9 cellular contexts compared by ENCODE assay signal in genomic region chr6:167150815-167151557, GRCh38. TPM values are rescaled to one million over a fixed set of nuclear protein-coding genes. Genes with fewer than 3 reads are reported as not detected.
A peak's percentile ranks its signal among the peaks of the same experiment; 100 is the strongest.
DNase-seq lines count a peak whose midpoint lies in the region; ATAC-seq and TF ChIP-seq lines count a peak whose summit lies in the region.
"Had no signal": no experiment of that assay in that cellular context is flagged by ENCODE, and none has a peak within 500 bp of the region (broad histone marks: within the 10 kb centered on the region; RNA-seq: fewer than 3 reads in every experiment).

No MANE protein-coding gene starts in this region.

- peak overlapping the region; percentile 18 for H3K4me3 Mint-ChIP-seq in natural killer cell treated with Interleukin-12 subunit alpha and Interleukin-12 subunit beta and Interleukin-15 and Interleukin-18, amount 100 ng/mL, for 72 hours
- no peak overlapping the region for H3K4me3 Mint-ChIP-seq in natural killer cell
- H3K4me3 Mint-ChIP-seq in stimulated activated naive B cell treated with anti-CD40 and anti-IgM and Interleukin-4, amounts not matched to agents 10 μg/mL and 1 μg/mL and 100 μg/mL, for 72 hours = peak overlapping the region; percentile 0 to 3
- no peak overlapping the region for H3K4me3 Mint-ChIP-seq in type B pancreatic cell

- H3K9me3 ChIP-seq in vagina = no peaks in the 10 kb centered on the region

- no peak overlapping the region for H3K4me3 ChIP-seq in vagina

- H3K36me3 ChIP-seq in vagina = no peaks in the 10 kb centered on the region

- no peak overlapping the region for H3K27ac ChIP-seq in vagina

- H3K4me1 Mint-ChIP-seq in natural killer cell treated with Interleukin-12 subunit alpha and Interleukin-12 subunit beta and Interleukin-15 and Interleukin-18, amount 100 ng/mL, for 72 hours (ENCODE audit: low read depth in 2 of 2) = peaks cover 4 to 28% of the 10 kb centered on the region in 2 donors
- H3K4me1 Mint-ChIP-seq in natural killer cell (no peaks in the 10 kb centered on the region), type B pancreatic cell (ENCODE audit: unreplicated experiment) (peaks cover 15% of the 10 kb centered on the region)
- H3K4me1 Mint-ChIP-seq in stimulated activated naive B cell treated with anti-CD40 and anti-IgM and Interleukin-4, amounts not matched to agents 10 μg/mL and 1 μg/mL and 100 μg/mL, for 72 hours = peaks cover 17 to 35% of the 10 kb centered on the region in 2 donors

- H3K9me3 Mint-ChIP-seq in natural killer cell treated with Interleukin-12 subunit alpha and Interleukin-12 subunit beta and Interleukin-15 and Interleukin-18, amount 100 ng/mL, for 72 hours = no peaks in the 10 kb centered on the region
- H3K9me3 Mint-ChIP-seq in natural killer cell (no peaks in the 10 kb centered on the region), type B pancreatic cell (no peaks in the 10 kb centered on the region)
- H3K9me3 Mint-ChIP-seq in stimulated activated naive B cell treated with anti-CD40 and anti-IgM and Interleukin-4, amounts not matched to agents 10 μg/mL and 1 μg/mL and 100 μg/mL, for 72 hours = no peaks in the 10 kb centered on the region
- H3K9me3 Mint-ChIP-seq: CD4-positive, alpha-beta memory T cell had no signal

- intact Hi-C loops in natural killer cell (cut with micrococcal nuclease) (no loop called here), vagina (cut with DNase I) (no loop called here)

- peaks cover 0 to 15% of the 10 kb centered on the region in 2 donors for H3K27me3 Mint-ChIP-seq in natural killer cell treated with Interleukin-12 subunit alpha and Interleukin-12 subunit beta and Interleukin-15 and Interleukin-18, amount 100 ng/mL, for 72 hours
- H3K27me3 Mint-ChIP-seq in natural killer cell (ENCODE audit: low read depth in 2 of 2) (peaks cover 8 to 16% of the 10 kb centered on the region in 2 donors), type B pancreatic cell (peaks cover 68% of the 10 kb centered on the region)
- no peaks in the 10 kb centered on the region for H3K27me3 Mint-ChIP-seq in stimulated activated naive B cell treated with anti-CD40 and anti-IgM and Interleukin-4, amounts not matched to agents 10 μg/mL and 1 μg/mL and 100 μg/mL, for 72 hours

- no peak overlapping the region for H3K27ac Mint-ChIP-seq in natural killer cell treated with Interleukin-12 subunit alpha and Interleukin-12 subunit beta and Interleukin-15 and Interleukin-18, amount 100 ng/mL, for 72 hours
- H3K27ac Mint-ChIP-seq in natural killer cell (no peak overlapping the region), type B pancreatic cell (no peak overlapping the region)
- peak overlapping the region; percentile 1 for H3K27ac Mint-ChIP-seq in stimulated activated naive B cell treated with anti-CD40 and anti-IgM and Interleukin-4, amounts not matched to agents 10 μg/mL and 1 μg/mL and 100 μg/mL, for 72 hours

- H3K27me3 ChIP-seq in vagina = no peaks in the 10 kb centered on the region

- no peak for TF ChIP-seq POLR2A in vagina (IDR thresholded peaks at IDR 0.05)

- ATAC-seq in natural killer cell treated with Interleukin-12 subunit alpha and Interleukin-12 subunit beta and Interleukin-15 and Interleukin-18, amount 100 ng/mL, for 72 hours = peak in 1 of 2 donors; percentile 69
- ATAC-seq in natural killer cell = no peak
- peak; percentile 61 for ATAC-seq in GM21723 (IDR thresholded peaks at IDR 0.05; ENCODE audit: unreplicated experiment)
- ATAC-seq in HG03457 (IDR thresholded peaks at IDR 0.05; ENCODE audit: unreplicated experiment) = peak; percentile 45
- peak; percentile 86 to 89 for ATAC-seq in stimulated activated naive B cell treated with anti-CD40 and anti-IgM and Interleukin-4, amounts not matched to agents 10 μg/mL and 1 μg/mL and 100 μg/mL, for 72 hours (replicated peaks)

- H3K4me1 ChIP-seq in vagina = no peaks in the 10 kb centered on the region

- DNase-seq in natural killer cell treated with Interleukin-12 subunit alpha and Interleukin-12 subunit beta and Interleukin-15 and Interleukin-18, amount 100 ng/mL, for 72 hours (ENCODE audit: low spot score) = no peak
- DNase-seq in natural killer cell (no peak), type B pancreatic cell (ENCODE audit: extremely low spot score, unreplicated experiment) (no peak), vagina (ENCODE audit: extremely low spot score in 2 of 2) (no peak), NCI-H2196 (lab: John Stamatoyannopoulos, UW; ENCODE audit: unreplicated experiment) (no peak)
- no peak for DNase-seq in stimulated activated naive B cell treated with anti-CD40 and anti-IgM and Interleukin-4, amounts not matched to agents 10 μg/mL and 1 μg/mL and 100 μg/mL, for 72 hours
- DNase-seq: CD4-positive, alpha-beta memory T cell had no signal

- H3K36me3 Mint-ChIP-seq in natural killer cell treated with Interleukin-12 subunit alpha and Interleukin-12 subunit beta and Interleukin-15 and Interleukin-18, amount 100 ng/mL, for 72 hours = no peaks in the 10 kb centered on the region
- H3K36me3 Mint-ChIP-seq in natural killer cell = no peaks in the 10 kb centered on the region
- H3K36me3 Mint-ChIP-seq in stimulated activated naive B cell treated with anti-CD40 and anti-IgM and Interleukin-4, amounts not matched to agents 10 μg/mL and 1 μg/mL and 100 μg/mL, for 72 hours = peaks cover 0 to 4% of the 10 kb centered on the region in 2 donors
- no peaks in the 10 kb centered on the region for H3K36me3 Mint-ChIP-seq in type B pancreatic cell
- H3K36me3 Mint-ChIP-seq: CD4-positive, alpha-beta memory T cell had no signal

- TF ChIP-seq CTCF in natural killer cell (IDR thresholded peaks at IDR 0.05) (no peak), type B pancreatic cell (conservative IDR thresholded peaks at IDR 0.05) (no peak), vagina (IDR thresholded peaks at IDR 0.05) (no peak)

RNA-seq across cellular contexts. Expression of gene GPR31, which starts 6.8 kb away (rescaled TPM):
- total RNA-seq in natural killer cell treated with Interleukin-12 subunit alpha and Interleukin-12 subunit beta and Interleukin-15 and Interleukin-18, amount 100 ng/mL, for 72 hours = not detected
- under 1 TPM in 1 of 3 donors, not detected in 2; 0.24 TPM for total RNA-seq in natural killer cell
- not detected in 2 replicates for total RNA-seq in type B pancreatic cell (ENCODE audit: low replicate concordance)
- total RNA-seq in vagina = not detected
- total RNA-seq: CD4-positive, alpha-beta memory T cell had no signal

RNA-seq across cellular contexts. Expression of gene CCR6, which starts 28.1 kb away (rescaled TPM):
- total RNA-seq in natural killer cell treated with Interleukin-12 subunit alpha and Interleukin-12 subunit beta and Interleukin-15 and Interleukin-18, amount 100 ng/mL, for 72 hours = under 1 TPM in 1 of 2 donors, not detected in 1; 0.17 TPM
- total RNA-seq in natural killer cell (under 1 TPM in 1 of 3 donors, not detected in 2; 0.23 TPM), type B pancreatic cell (ENCODE audit: low replicate concordance) (not detected in 2 replicates), vagina (1.2 TPM)

Comparison
In these comparisons a context has a peak if more than half of its experiments do, and no peak if none do; other contexts are left out.
1. H3K4me3 Mint-ChIP-seq: peak in natural killer cell treated with Interleukin-12 subunit alpha and Interleukin-12 subunit beta and Interleukin-15 and Interleukin-18, amount 100 ng/mL, for 72 hours (single experiment) and stimulated activated naive B cell treated with anti-CD40 and anti-IgM and Interleukin-4, amounts not matched to agents 10 μg/mL and 1 μg/mL and 100 μg/mL, for 72 hours (2 of 2); none in natural killer cell (single experiment) and type B pancreatic cell (single experiment).
2. ATAC-seq: peak in GM21723 (single experiment), HG03457 (single experiment) and stimulated activated naive B cell treated with anti-CD40 and anti-IgM and Interleukin-4, amounts not matched to agents 10 μg/mL and 1 μg/mL and 100 μg/mL, for 72 hours (2 of 2); none in natural killer cell (0 of 3).